3 cellular contexts compared by ENCODE assay signal in the genomic region with DNA sequence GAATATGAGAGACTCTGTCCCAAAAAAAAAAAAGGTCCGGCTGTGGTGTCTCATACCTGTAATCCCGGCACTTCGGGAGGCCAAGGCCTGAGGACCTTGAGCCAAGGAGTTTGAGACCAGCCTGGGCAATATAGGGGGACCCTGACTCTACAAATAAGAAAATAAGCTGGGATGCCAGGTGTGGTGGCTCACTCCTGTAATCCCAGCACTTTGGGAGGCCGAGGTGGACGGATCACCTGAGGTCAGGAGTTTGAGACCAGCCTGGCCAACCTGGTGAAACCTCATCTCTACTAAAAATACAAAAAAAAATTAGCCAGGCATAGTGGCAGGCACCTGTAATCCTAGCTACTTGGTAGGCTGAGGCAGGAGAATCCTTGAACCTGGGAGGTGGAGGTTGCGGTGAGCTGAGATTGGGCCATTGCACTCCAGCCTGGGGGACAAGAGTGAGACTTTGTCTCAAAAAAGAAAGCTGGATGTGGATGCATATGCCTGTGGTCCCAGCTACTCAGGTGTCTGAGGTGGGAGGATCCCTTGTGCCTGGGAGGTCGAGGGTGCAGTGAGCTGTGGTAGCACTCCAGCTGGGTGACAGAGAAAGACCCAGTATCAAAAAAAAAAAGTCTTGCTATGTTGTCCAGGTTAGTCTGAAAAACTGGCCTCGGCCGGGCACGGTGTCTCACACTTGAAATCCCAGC.
TF ChIP-seq lines count a peak whose summit lies in the region.

No MANE protein-coding gene starts in this region.

TF ChIP-seq in HEK293, 187 proteins besides CTCF, POLR2A, EP300 and RAD21:
- peak; percentile 54 for TF ChIP-seq GLIS1 (tag by site-specific recombination; IDR thresholded peaks at IDR 0.05)
- peak; percentile 69; the same call in 1 of the 2 replicates for TF ChIP-seq ZNF121 (tag by site-specific recombination; IDR thresholded peaks at IDR 0.05)
TF ChIP-seq in HEK293: peak in this region for 2; not testable (repeated sequence) for 185.

TF ChIP-seq in WTC11, 78 proteins besides CTCF, POLR2A, EP300 and RAD21:
- TF ChIP-seq, protein P1, sequence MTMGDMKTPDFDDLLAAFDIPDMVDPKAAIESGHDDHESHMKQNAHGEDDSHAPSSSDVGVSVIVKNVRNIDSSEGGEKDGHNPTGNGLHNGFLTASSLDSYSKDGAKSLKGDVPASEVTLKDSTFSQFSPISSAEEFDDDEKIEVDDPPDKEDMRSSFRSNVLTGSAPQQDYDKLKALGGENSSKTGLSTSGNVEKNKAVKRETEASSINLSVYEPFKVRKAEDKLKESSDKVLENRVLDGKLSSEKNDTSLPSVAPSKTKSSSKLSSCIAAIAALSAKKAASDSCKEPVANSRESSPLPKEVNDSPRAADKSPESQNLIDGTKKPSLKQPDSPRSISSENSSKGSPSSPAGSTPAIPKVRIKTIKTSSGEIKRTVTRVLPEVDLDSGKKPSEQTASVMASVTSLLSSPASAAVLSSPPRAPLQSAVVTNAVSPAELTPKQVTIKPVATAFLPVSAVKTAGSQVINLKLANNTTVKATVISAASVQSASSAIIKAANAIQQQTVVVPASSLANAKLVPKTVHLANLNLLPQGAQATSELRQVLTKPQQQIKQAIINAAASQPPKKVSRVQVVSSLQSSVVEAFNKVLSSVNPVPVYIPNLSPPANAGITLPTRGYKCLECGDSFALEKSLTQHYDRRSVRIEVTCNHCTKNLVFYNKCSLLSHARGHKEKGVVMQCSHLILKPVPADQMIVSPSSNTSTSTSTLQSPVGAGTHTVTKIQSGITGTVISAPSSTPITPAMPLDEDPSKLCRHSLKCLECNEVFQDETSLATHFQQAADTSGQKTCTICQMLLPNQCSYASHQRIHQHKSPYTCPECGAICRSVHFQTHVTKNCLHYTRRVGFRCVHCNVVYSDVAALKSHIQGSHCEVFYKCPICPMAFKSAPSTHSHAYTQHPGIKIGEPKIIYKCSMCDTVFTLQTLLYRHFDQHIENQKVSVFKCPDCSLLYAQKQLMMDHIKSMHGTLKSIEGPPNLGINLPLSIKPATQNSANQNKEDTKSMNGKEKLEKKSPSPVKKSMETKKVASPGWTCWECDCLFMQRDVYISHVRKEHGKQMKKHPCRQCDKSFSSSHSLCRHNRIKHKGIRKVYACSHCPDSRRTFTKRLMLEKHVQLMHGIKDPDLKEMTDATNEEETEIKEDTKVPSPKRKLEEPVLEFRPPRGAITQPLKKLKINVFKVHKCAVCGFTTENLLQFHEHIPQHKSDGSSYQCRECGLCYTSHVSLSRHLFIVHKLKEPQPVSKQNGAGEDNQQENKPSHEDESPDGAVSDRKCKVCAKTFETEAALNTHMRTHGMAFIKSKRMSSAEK (CRISPR knock-in tag; IDR thresholded peaks at IDR 0.05; ENCODE audit: borderline replicate concordance): peak; percentile 51; the same call in 1 of the 2 replicates
- TF ChIP-seq ZNF671 (CRISPR knock-in tag; IDR thresholded peaks at IDR 0.05): peak; percentile 73
- TF ChIP-seq ERG (CRISPR knock-in tag; IDR thresholded peaks at IDR 0.05): peak; percentile 79; the same call in 1 of the 2 replicates
- peak; percentile 68; the same call in 1 of the 2 replicates for TF ChIP-seq NFATC4 (CRISPR knock-in tag; IDR thresholded peaks at IDR 0.05)
- TF ChIP-seq ZBTB43 (CRISPR knock-in tag; IDR thresholded peaks at IDR 0.05): 0 out of 2 replicates have a peak, but pooled peaks have one; percentile 48
- TF ChIP-seq EMX1 (CRISPR knock-in tag; IDR thresholded peaks at IDR 0.05): 0 out of 2 replicates have a peak, but pooled peaks have one; percentile 8
- 0 out of 2 replicates have a peak, but pooled peaks have one; percentile 33 for TF ChIP-seq ELF4 (CRISPR knock-in tag; IDR thresholded peaks at IDR 0.05; ENCODE audit: low read depth)
- TF ChIP-seq AR (CRISPR knock-in tag; IDR thresholded peaks at IDR 0.05): peak; percentile 70

TF ChIP-seq in GM12878, 131 proteins besides CTCF, POLR2A, EP300 and RAD21:
- TF ChIP-seq MTA3 (IDR thresholded peaks at IDR 0.05; ENCODE audit: borderline replicate concordance, low read length): 0 out of 2 replicates have a peak, but pooled peaks have one; percentile 5
- TF ChIP-seq SMAD5 (IDR thresholded peaks at IDR 0.05; ENCODE audit: low read depth): peak; percentile 33
- peak; percentile 49; the same call in 1 of the 2 replicates for TF ChIP-seq PML (IDR thresholded peaks at IDR 0.05; ENCODE audit: low read length)
- TF ChIP-seq POLR2AphosphoS2 (IDR thresholded peaks at IDR 0.05; ENCODE audit: low read depth, low read length): peak; percentile 35; the same call in 1 of the 2 replicates
